1 cellular context compared by ENCODE assay signal in genomic region chr15:100931143-100931890, GRCh38.
TF ChIP-seq lines count a peak whose summit lies in the region.

No MANE protein-coding gene starts in this region.

TF ChIP-seq in GM12878, 131 proteins besides CTCF, POLR2A, EP300 and RAD21:
- TF ChIP-seq RFX5 (IDR thresholded peaks at IDR 0.05; ENCODE audit: low read depth, low read length) (no peak), PML (IDR thresholded peaks at IDR 0.05; ENCODE audit: low read length) (0 out of 2 replicates have a peak, but pooled peaks have one; percentile 32), CREB1 (IDR thresholded peaks at IDR 0.05; ENCODE audit: low read depth) (0 out of 2 replicates have a peak, but pooled peaks have one; percentile 18), TCF12 (IDR thresholded peaks at IDR 0.05; ENCODE audit: low read depth, low read length) (peak; percentile 45; the same call in 1 of the 2 replicates), SP1 (IDR thresholded peaks at IDR 0.05; ENCODE audit: low read depth, low read length) (peak; percentile 18), POU2F2 (IDR thresholded peaks at IDR 0.05; ENCODE audit: borderline replicate concordance, low read depth, low read length) (peak; percentile 55; the same call in 1 of the 3 replicates), TBL1XR1 (IDR thresholded peaks at IDR 0.05; ENCODE audit: low read depth, low read length) (0 out of 2 replicates have a peak, but pooled peaks have one; percentile 34), ATF2 (IDR thresholded peaks at IDR 0.05; ENCODE audit: low read length) (peak; percentile 50; the same call in 1 of the 2 replicates), TCF3 (IDR thresholded peaks at IDR 0.05; ENCODE audit: borderline replicate concordance, insufficient read depth, low read depth, low read length) (peak; percentile 83), TCF7 (IDR thresholded peaks at IDR 0.05; ENCODE audit: borderline replicate concordance) (no peak; the same call in 1 of the 2 replicates), MEF2A (IDR thresholded peaks at IDR 0.05; ENCODE audit: insufficient read depth, low read depth, low read length) (peak; percentile 51), CREM (IDR thresholded peaks at IDR 0.05; ENCODE audit: low read depth) (0 out of 2 replicates have a peak, but pooled peaks have one; percentile 16), HDAC2 (IDR thresholded peaks at IDR 0.05) (no peak), NFIC (IDR thresholded peaks at IDR 0.05; ENCODE audit: low read depth, low read length) (peak; percentile 73; the same call in 1 of the 2 replicates), RUNX3 (IDR thresholded peaks at IDR 0.05; ENCODE audit: low read length) (peak; percentile 80)
- TF ChIP-seq, protein P1, sequence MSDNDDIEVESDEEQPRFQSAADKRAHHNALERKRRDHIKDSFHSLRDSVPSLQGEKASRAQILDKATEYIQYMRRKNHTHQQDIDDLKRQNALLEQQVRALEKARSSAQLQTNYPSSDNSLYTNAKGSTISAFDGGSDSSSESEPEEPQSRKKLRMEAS (IDR thresholded peaks at IDR 0.05; ENCODE audit: low read depth, low read length) = no peak
